25 cellular contexts compared by ENCODE assay signal in genomic region chr20:57694481-57694880, GRCh38. TPM values are rescaled to one million over a fixed set of nuclear protein-coding genes. Genes with fewer than 3 reads are reported as not detected.
DNase-seq lines count a peak whose midpoint lies in the region; ATAC-seq and TF ChIP-seq lines count a peak whose summit lies in the region.
"Had no signal": no experiment of that assay in that cellular context is flagged by ENCODE, and none has a peak within 500 bp of the region (broad histone marks: within the 10 kb centered on the region; RNA-seq: fewer than 3 reads in every experiment).

No MANE protein-coding gene starts in this region.

- 0 out of 2 replicates have a peak overlapping the region, but pooled peaks have one; percentile 35 for H3K27ac ChIP-seq in BLaER1
- peak overlapping the region; percentile 96 for H3K27ac ChIP-seq in Panc1 (ENCODE audit: low read length)
- H3K27ac ChIP-seq in mammary epithelial cell (ENCODE audit: insufficient read depth, low read depth, low read length) = peak overlapping the region; percentile 76
- H3K27ac ChIP-seq in smooth muscle cell (ENCODE audit: low read depth) = peak overlapping the region; percentile 97
- H3K27ac ChIP-seq: gastroesophageal sphincter had no signal

- WGBS in mammary epithelial cell (ENCODE audit: low coverage, missing lambda C conversion rate) = 94% methylated on average over 4 of the region's 4 CpGs
- 88% methylated on average over 4 of the region's 4 CpGs for WGBS in smooth muscle cell (ENCODE audit: low lambda C conversion rate)

- no peaks in the 10 kb centered on the region for H3K9me3 ChIP-seq in BLaER1
- H3K9me3 ChIP-seq in Panc1 (ENCODE audit: control insufficient read depth, insufficient read depth, low read depth, low read length) = no peaks in the 10 kb centered on the region
- H3K9me3 ChIP-seq in mammary epithelial cell (replicated peaks; ENCODE audit: insufficient read depth, low read length) = no peaks in the 10 kb centered on the region
- no peaks in the 10 kb centered on the region for H3K9me3 ChIP-seq in smooth muscle cell (replicated peaks; ENCODE audit: low read depth)
- H3K9me3 ChIP-seq: adrenal gland, gastroesophageal sphincter, lower lobe of right lung, mucosa of descending colon had no signal

- H3K4me3 ChIP-seq in BLaER1 (no peak overlapping the region), Panc1 (ENCODE audit: low read depth in 2 of 2, low read length in 2 of 2) (no peak overlapping the region), mammary epithelial cell (replicated peaks in 1 of 3; ENCODE audit: insufficient read depth in 1 of 3, low read depth in 2 of 3, low read length in 3 of 3) (no peak overlapping the region), smooth muscle cell (no peak overlapping the region)
- H3K4me3 ChIP-seq: adrenal gland, gastroesophageal sphincter, lower lobe of right lung, mucosa of descending colon had no signal

- H3K79me2 ChIP-seq in mammary epithelial cell (ENCODE audit: insufficient read depth, low read length) = peaks cover 85% of the 10 kb centered on the region
- peaks cover 89% of the 10 kb centered on the region for H3K79me2 ChIP-seq in smooth muscle cell (ENCODE audit: low read depth)

- H4K20me1 ChIP-seq in BLaER1 = peaks cover 100% of the 10 kb centered on the region
- H4K20me1 ChIP-seq in mammary epithelial cell (ENCODE audit: insufficient read depth, low read length) = no peaks in the 10 kb centered on the region
- peaks cover 96% of the 10 kb centered on the region for H4K20me1 ChIP-seq in smooth muscle cell (ENCODE audit: low read depth)

- no peak for TF ChIP-seq CTCF in Panc1 (IDR thresholded peaks at IDR 0.05)
- no peak for TF ChIP-seq CTCF in mammary epithelial cell (conservative IDR thresholded peaks at IDR 0.05 in 1 of 2, IDR thresholded peaks at IDR 0.05 in 1 of 2; ENCODE audit: extremely low read depth in 1 of 2, insufficient read depth in 1 of 2, low read depth in 1 of 2, low read length in 2 of 2)
- no peak for TF ChIP-seq CTCF in smooth muscle cell (IDR thresholded peaks at IDR 0.05; ENCODE audit: borderline replicate concordance, insufficient read depth, poor library complexity, severe bottlenecking)

- H3K9ac ChIP-seq in BLaER1 = no peak overlapping the region
- no peak overlapping the region for H3K9ac ChIP-seq in mammary epithelial cell (ENCODE audit: insufficient read depth, low read length)
- peak overlapping the region; percentile 52 for H3K9ac ChIP-seq in smooth muscle cell (ENCODE audit: low read depth)

- H3K4me2 ChIP-seq in BLaER1 (peak overlapping the region; percentile 81), mammary epithelial cell (ENCODE audit: insufficient read depth, low read depth, low read length) (peak overlapping the region; percentile 48), smooth muscle cell (no peak overlapping the region)

- H2AFZ ChIP-seq in mammary epithelial cell (ENCODE audit: low read depth, low read length) (no peak overlapping the region), smooth muscle cell (ENCODE audit: low read depth) (no peak overlapping the region)

- H3K36me3 ChIP-seq in BLaER1 = no peaks in the 10 kb centered on the region; the same call in 1 of the 2 replicates
- no peaks in the 10 kb centered on the region for H3K36me3 ChIP-seq in Panc1 (ENCODE audit: control insufficient read depth, insufficient read depth, low read length)
- peaks cover 3% of the 10 kb centered on the region for H3K36me3 ChIP-seq in mammary epithelial cell (ENCODE audit: insufficient read depth, low read length)
- H3K36me3 ChIP-seq in smooth muscle cell (ENCODE audit: low read depth) = no peaks in the 10 kb centered on the region
- H3K36me3 ChIP-seq: adrenal gland, gastroesophageal sphincter, lower lobe of right lung had no signal

- CTCF ChIA-PET in Panc1 (lab: Charles Lee) (no interaction called here), mammary epithelial cell (lab: Charles Lee; ENCODE audit: low non-redundant PET) (interaction anchor here (1.1 kb wide), 1 partner anchor 17 kb away, joined by 5 read pairs; no protein-coding TSS in a partner anchor)

- peaks cover 20% of the 10 kb centered on the region for H3F3A ChIP-seq in smooth muscle cell (ENCODE audit: low read depth)

- H3K27me3 ChIP-seq in BLaER1 (no peaks in the 10 kb centered on the region), Panc1 (ENCODE audit: control insufficient read depth, insufficient read depth, low read length) (no peaks in the 10 kb centered on the region), mammary epithelial cell (ENCODE audit: insufficient read depth, low read length) (no peaks in the 10 kb centered on the region), smooth muscle cell (ENCODE audit: low read depth) (no peaks in the 10 kb centered on the region)
- H3K27me3 ChIP-seq: adrenal gland, gastroesophageal sphincter had no signal

- DNase-seq in Panc1 (ENCODE audit: low read depth, low spot score) (no peak), mammary epithelial cell (no peak), smooth muscle cell (lab: John Stamatoyannopoulos, UW; ENCODE audit: unreplicated experiment) (no peak)
- no peak for DNase-seq in NK-92 treated with Interleukin-12 subunit alpha and Interleukin-12 subunit beta, amount 100 ng/mL, for 24 hours (lab: John Stamatoyannopoulos, UW)
- DNase-seq: activated CD8-positive, alpha-beta memory T cell treated with anti-CD3 and anti-CD28 coated beads, Interleukin-2, amount 50 U/mL, for 48 hours; activated CD8-positive, alpha-beta T cell treated with anti-CD3 and anti-CD28 coated beads for 36 hours; activated naive CD4-positive, alpha-beta T cell treated with anti-CD3 and anti-CD28 coated beads for 36 hours; adrenal gland; DMS153; Kasumi-1; mucosa of descending colon; MV-4-11; natural killer cell; NCI-H146; NCI-H345; RPMI8226; T-helper 1 cell had no signal

- BruUV-seq in Panc1 (replicated peaks; lab: Mats Ljungman, UMichigan) = no TSS peak
- BruUV-seq in mammary epithelial cell (replicated peaks; lab: Mats Ljungman, UMichigan) = no TSS peak

- dilution Hi-C loops in mammary epithelial cell (cut with HindIII; ENCODE audit: low sequenced_read_pairs) = no loop called here

- ATAC-seq in Panc1 = no peak
- ATAC-seq in GM19463 (IDR thresholded peaks at IDR 0.05; ENCODE audit: unreplicated experiment) = no peak
- no peak for ATAC-seq in GM18861 (IDR thresholded peaks at IDR 0.05; ENCODE audit: unreplicated experiment)
- no peak for ATAC-seq in GM21367 (IDR thresholded peaks at IDR 0.05; ENCODE audit: unreplicated experiment)
- ATAC-seq: activated CD4-positive, CD25-positive, alpha-beta regulatory T cell treated with anti-CD3 and anti-CD28 coated beads, Interleukin-2, amount 50 U/mL, for 24 hours; activated CD8-positive, alpha-beta T cell treated with anti-CD3 and anti-CD28 coated beads for 36 hours; gastroesophageal sphincter; mucosa of descending colon; natural killer cell; stimulated activated memory B cell treated with anti-CD40 and anti-IgM and Interleukin-4, amounts not matched to agents 10 μg/mL and 1 μg/mL and 100 μg/mL, for 72 hours had no signal

- POLR2A ChIA-PET in Panc1 (lab: Charles Lee) = no interaction called here

- intact Hi-C loops in Panc1 (cut with micrococcal nuclease; ENCODE audit: unreplicated experiment) = no loop called here
- intact Hi-C loops in mammary epithelial cell (cut with micrococcal nuclease) = loop anchor here (10.0 kb wide), 1 partner anchor 300 kb away; the partner anchor contains the start of gene RBM38

- in situ Hi-C loops in Panc1 (cut with HindIII; ENCODE audit: low pct_unique_long_range_greater_than_20kb, low sequenced_read_pairs) = no loop called here
- in situ Hi-C loops in mammary epithelial cell (cut with MboI; ENCODE audit: low sequenced_read_pairs in 2 of 2) = no loop called here

- H3K4me1 ChIP-seq in BLaER1 = peaks cover 100% of the 10 kb centered on the region
- peaks cover 93% of the 10 kb centered on the region for H3K4me1 ChIP-seq in Panc1 (ENCODE audit: control insufficient read depth, insufficient read depth, low read length)
- H3K4me1 ChIP-seq in mammary epithelial cell (ENCODE audit: insufficient read depth, low read length) = peaks cover 91% of the 10 kb centered on the region
- H3K4me1 ChIP-seq in smooth muscle cell (ENCODE audit: low read depth) = no peaks in the 10 kb centered on the region

RNA-seq across cellular contexts. Expression of gene PMEPA1, which starts 15.3 kb away (rescaled TPM):
- 89.8 TPM for total RNA-seq in Panc1 (2021; ENCODE audit: unreplicated experiment)
- 103 TPM for polyA plus RNA-seq in Panc1 (2012; ENCODE audit: insufficient read length)
- total RNA-seq in mammary epithelial cell = 100 to 1,000 TPM; 100 to 108 TPM
- 67.5 TPM for polyA plus RNA-seq in mammary epithelial cell
- polyA minus RNA-seq in mammary epithelial cell = 51.3 TPM
- 26.6 and 37.2 TPM in 2 replicates for total RNA-seq in smooth muscle cell
- 81.9 and 143 TPM in 2 replicates for polyA plus RNA-seq in smooth muscle cell

Comparison
In these comparisons a context has a peak if more than half of its experiments do, and no peak if none do; other contexts are left out.
1. H3K27ac ChIP-seq: peak in every context shown above with its lines; median percentile 97 in smooth muscle cell; 96 in Panc1; 76 in mammary epithelial cell; 35 in BLaER1.